In genomic region chr9:38133595-38133994, GRCh38 we compare ENCODE assay signal across 15 cellular contexts.
"Had no signal": no experiment of that assay in that cellular context is flagged by ENCODE, and none has a peak within 500 bp of the region (broad histone marks: within the 10 kb centered on the region; RNA-seq: fewer than 3 reads in every experiment).

No MANE protein-coding gene starts in this region.

- DNase-seq: activated CD4-positive, alpha-beta memory T cell treated with anti-CD3 and anti-CD28 coated beads for 36 hours; activated CD4-positive, alpha-beta T cell treated with anti-CD3 and anti-CD28 coated beads for 4 hours; effector memory CD8-positive, alpha-beta T cell; erythroblast; kidney; posterior cingulate gyrus; retina; stimulated activated CD4-positive, alpha-beta T cell treated with anti-CD3 and anti-CD28 coated beads, Interleukin-12 subunit alpha, Interleukin-12 subunit beta, amount 100 ng/mL, for 4 hours; stimulated activated CD4-positive, alpha-beta T cell treated with anti-CD3 and anti-CD28 coated beads, Interleukin-1b, Interleukin-23, amount 100 ng/mL, for 48 hours; stimulated activated CD8-positive, alpha-beta memory T cell treated with anti-CD3 and anti-CD28 coated beads, Interleukin-4, amount 100 ng/mL, for 48 hours; stimulated activated naive CD4-positive, alpha-beta T cell had no signal

- ATAC-seq: effector memory CD8-positive, alpha-beta T cell; left lobe of liver; natural killer cell treated with Interleukin-12 subunit alpha and Interleukin-12 subunit beta and Interleukin-15 and Interleukin-18, amount 100 ng/mL, for 72 hours; WTC11 had no signal

- FAIRE-seq: frontal cortex, kidney had no signal
